Comparison of ENCODE assay signal across 8 cellular contexts in the genomic region with DNA sequence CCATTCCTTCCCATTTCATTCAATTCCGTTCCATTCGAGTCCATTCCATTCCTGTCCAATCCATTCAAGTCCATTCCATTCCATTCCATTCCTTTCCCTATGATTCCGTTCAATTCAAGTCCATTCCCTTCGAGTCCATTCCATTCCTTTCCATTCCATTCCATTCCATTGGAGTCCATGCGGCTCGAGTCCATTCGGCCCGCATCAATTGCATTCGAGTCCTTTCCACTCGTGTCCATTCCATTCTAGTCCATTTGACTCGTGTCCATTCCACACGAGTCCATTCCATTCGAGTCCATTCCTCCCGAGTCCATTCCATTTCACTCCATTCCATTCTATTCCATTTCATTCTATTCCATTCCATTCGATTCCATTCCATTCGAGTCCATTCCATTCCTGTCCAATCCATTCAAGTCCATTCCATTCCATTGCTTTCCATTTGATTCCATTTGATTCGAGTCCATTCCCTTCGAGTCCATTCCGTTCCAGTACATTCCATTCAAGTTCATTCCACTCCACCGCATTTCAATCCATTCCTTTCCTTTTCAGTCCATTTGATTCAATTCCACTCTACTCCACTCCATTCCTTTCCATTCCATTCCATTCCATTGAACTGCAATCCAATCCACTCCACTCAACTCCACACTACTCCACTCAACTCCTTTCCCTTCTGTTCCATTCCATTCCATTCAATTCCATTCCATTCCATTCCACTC.
A peak's percentile ranks its signal among the peaks of the same experiment; 100 is the strongest.
DNase-seq lines count a peak whose midpoint lies in the region; ATAC-seq and TF ChIP-seq lines count a peak whose summit lies in the region.
"Not testable (repeated sequence)": the region's sequence is repeated elsewhere in the genome, so short reads cannot be mapped to it uniquely, and the experiment has no call there.

No MANE protein-coding gene starts in this region.

- H3K36me3 Mint-ChIP-seq in chondrocyte (ENCODE audit: low read depth): peaks cover 57% of the 10 kb centered on the region

- H3K9me3 ChIP-seq in BLaER1 (peaks cover 16% of the 10 kb centered on the region), HUES6 (ENCODE audit: control insufficient read depth, insufficient read depth, low read depth, low read length) (peaks cover 14% of the 10 kb centered on the region), iPS-20b (ENCODE audit: insufficient read depth, low read depth, low read length) (peaks cover 16% of the 10 kb centered on the region), liver (ENCODE audit: control insufficient read depth in 4 of 4, low read length in 3 of 4) (peaks cover 54 to 74% (median 66%) of the 10 kb centered on the region in 4 donors), spleen (peaks cover 0 to 86% (median 0%) of the 10 kb centered on the region in 8 donors)

- intact Hi-C loops in spleen (cut with DNase I; ENCODE audit: low total_unique reads): not testable (repeated sequence)

- not testable (repeated sequence) for TF ChIP-seq POLR2A in spleen (IDR thresholded peaks at IDR 0.05)

- not testable (repeated sequence) for H3K4me3 Mint-ChIP-seq in chondrocyte (ENCODE audit: unreplicated experiment)

- WGBS in liver: 75% methylated on average over 20 of the region's 20 CpGs
- 76 to 83% (median 79%) methylated on average over 20 of the region's 20 CpGs for WGBS in spleen, 5 donors

- not testable (repeated sequence) for H3K27ac Mint-ChIP-seq in chondrocyte (ENCODE audit: unreplicated experiment)

- not testable (repeated sequence) for H3K9ac ChIP-seq in BLaER1; HUES6 (ENCODE audit: low read length); iPS-20b (ENCODE audit: low read depth, low read length); liver (ENCODE audit: low read depth in 1 of 2, low read length in 2 of 2)

- not testable (repeated sequence) for H3K4me2 ChIP-seq in BLaER1

- not testable (repeated sequence) for H3K27me3 ChIP-seq in BLaER1; HUES6 (ENCODE audit: control insufficient read depth, insufficient read depth, low read length); iPS-20b (ENCODE audit: insufficient read depth, low read length); liver (ENCODE audit: control insufficient read depth in 4 of 4, insufficient read depth in 4 of 4, low read length in 3 of 4); spleen (replicated peaks in 1 of 7)

- not testable (repeated sequence) for H4K20me1 ChIP-seq in BLaER1

- not testable (repeated sequence) for TF ChIP-seq CTCF in chondrocyte (IDR thresholded peaks at IDR 0.05); liver (IDR thresholded peaks at IDR 0.05; ENCODE audit: low read depth, low read length, missing input control); spleen (IDR thresholded peaks at IDR 0.05 in 8 of 11, conservative IDR thresholded peaks at IDR 0.05 in 3 of 11)

- not testable (repeated sequence) for H3K36me3 ChIP-seq in BLaER1; HUES6 (ENCODE audit: control insufficient read depth, insufficient read depth, low read length); iPS-20b (ENCODE audit: insufficient read depth, low read depth, low read length); liver (ENCODE audit: control insufficient read depth in 4 of 4, insufficient read depth in 3 of 4, low read depth in 1 of 4, low read length in 3 of 4); spleen

- H3K27ac ChIP-seq in BLaER1; HUES6 (ENCODE audit: low read depth, low read length); iPS-20b (ENCODE audit: low read length); liver (ENCODE audit: low read depth in 1 of 2, low read length in 2 of 2); spleen: not testable (repeated sequence)

- DNase-seq in chondrocyte (ENCODE audit: low spot score) (peak; percentile 70), mesenteric fat pad (ENCODE audit: low spot score) (peak; percentile 90), spleen (peak; percentile 49)

- H3K27me3 Mint-ChIP-seq in chondrocyte (ENCODE audit: low read depth): not testable (repeated sequence)

- not testable (repeated sequence) for H3K4me1 Mint-ChIP-seq in chondrocyte (ENCODE audit: low read depth)

- not testable (repeated sequence) for H3K4me1 ChIP-seq in BLaER1; HUES6 (ENCODE audit: control insufficient read depth, insufficient read depth, low read length); iPS-20b (ENCODE audit: insufficient read depth, low read length); liver (ENCODE audit: control insufficient read depth in 4 of 4, insufficient read depth in 4 of 4, low read length in 3 of 4); spleen

- not testable (repeated sequence) for TF ChIP-seq RAD21 in liver (IDR thresholded peaks at IDR 0.05)

- ATAC-seq in esophagus mucosa: peak; percentile 8

- H3K4me3 ChIP-seq in BLaER1 (0 out of 2 replicates have a peak overlapping the region, but pooled peaks have one; percentile 1), HUES6 (ENCODE audit: low read depth, low read length) (0 out of 2 replicates have a peak overlapping the region, but pooled peaks have one; percentile 7), iPS-20b (ENCODE audit: low read length) (peak overlapping the region; percentile 0; the same call in 1 of the 2 replicates), liver (ENCODE audit: low read depth in 1 of 3, low read length in 3 of 3) (peak overlapping the region in 2 of 3 donors; percentile 16 to 24)
- H3K4me3 ChIP-seq in spleen: not testable (repeated sequence)

- peaks cover 92% of the 10 kb centered on the region for H3K9me3 Mint-ChIP-seq in chondrocyte (ENCODE audit: low read depth)
